Comparison of ENCODE assay signal across 30 cellular contexts in genomic region chr2:6213056-6213780, GRCh38.
"Had no signal": no experiment of that assay in that cellular context is flagged by ENCODE, and none has a peak within 500 bp of the region (broad histone marks: within the 10 kb centered on the region; RNA-seq: fewer than 3 reads in every experiment).

No MANE protein-coding gene starts in this region.

- FAIRE-seq: colon had no signal

- H3K27me3 ChIP-seq: adrenal gland, body of pancreas, esophagus squamous epithelium had no signal

- H3K4me3 ChIP-seq: adrenal gland, body of pancreas, esophagus squamous epithelium, gastroesophageal sphincter had no signal

- H3K4me3 Mint-ChIP-seq: activated B cell treated with CpG ODN at 0.5 μM for 24 hours; activated CD4-positive, alpha-beta memory T cell treated with anti-CD3 and anti-CD28 coated beads for 36 hours; activated CD4-positive, alpha-beta T cell treated with anti-CD3 and anti-CD28 coated beads, Interleukin-2, amount 10 ng/mL, durations not matched to agents 24 days and 14 days; activated CD8-positive, alpha-beta memory T cell treated with anti-CD3 and anti-CD28 coated beads, Interleukin-2, amount 10 ng/mL, durations not matched to agents 7 days and 5 days; activated CD8-positive, alpha-beta T cell treated with anti-CD3 and anti-CD28 coated beads, Interleukin-2, amount 10 ng/mL, durations not matched to agents 7 days and 5 days; activated naive CD4-positive, alpha-beta T cell treated with anti-CD3 and anti-CD28 coated beads for 36 hours; activated naive CD4-positive, alpha-beta T cell treated with anti-CD3 and anti-CD28 coated beads, Interleukin-2, amount 50 U/mL, for 24 hours; activated naive CD8-positive, alpha-beta T cell treated with anti-CD3 and anti-CD28 coated beads for 36 hours; activated naive CD8-positive, alpha-beta T cell treated with anti-CD3 and anti-CD28 coated beads, Interleukin-2, amount 50 U/mL, for 24 hours; activated T-helper 1 cell treated with anti-CD3 and anti-CD28 coated beads, Interleukin-12 subunit alpha, Interleukin-12 subunit beta, Interleukin-2, Interleukin-4 antibody, amounts not matched to agents 30 ng/mL and 10 ng/mL and 1 ng/mL, durations not matched to agents 14 hours and 24 hours and 36 hours; effector memory CD8-positive, alpha-beta T cell had no signal

- H3K27ac Mint-ChIP-seq: activated B cell treated with CpG ODN at 0.5 μM for 24 hours; activated CD4-positive, alpha-beta memory T cell treated with anti-CD3 and anti-CD28 coated beads for 36 hours; activated CD4-positive, alpha-beta T cell treated with anti-CD3 and anti-CD28 coated beads, Interleukin-2, amount 10 ng/mL, durations not matched to agents 24 days and 14 days; activated CD8-positive, alpha-beta memory T cell treated with anti-CD3 and anti-CD28 coated beads, Interleukin-2, amount 10 ng/mL, durations not matched to agents 7 days and 5 days; activated CD8-positive, alpha-beta T cell treated with anti-CD3 and anti-CD28 coated beads, Interleukin-2, amount 10 ng/mL, durations not matched to agents 7 days and 5 days; activated naive CD4-positive, alpha-beta T cell treated with anti-CD3 and anti-CD28 coated beads for 36 hours; activated naive CD4-positive, alpha-beta T cell treated with anti-CD3 and anti-CD28 coated beads, Interleukin-2, amount 50 U/mL, for 24 hours; activated naive CD8-positive, alpha-beta T cell treated with anti-CD3 and anti-CD28 coated beads for 36 hours; activated naive CD8-positive, alpha-beta T cell treated with anti-CD3 and anti-CD28 coated beads, Interleukin-2, amount 50 U/mL, for 24 hours; activated T-helper 1 cell treated with anti-CD3 and anti-CD28 coated beads, Interleukin-12 subunit alpha, Interleukin-12 subunit beta, Interleukin-2, Interleukin-4 antibody, amounts not matched to agents 30 ng/mL and 10 ng/mL and 1 ng/mL, durations not matched to agents 14 hours and 24 hours and 36 hours; activated T-helper 2 cell treated with anti-CD3 and anti-CD28 coated beads, Interferon-gamma antibody, Interleukin-2, Interleukin-4, amounts not matched to agents 10 μg/mL and 5 μg/mL and 100 μg/mL, durations not matched to agents 14 hours and 24 hours and 36 hours; effector memory CD8-positive, alpha-beta T cell had no signal

- H3K4me1 ChIP-seq: adrenal gland, esophagus squamous epithelium, gastroesophageal sphincter had no signal

- H3K4me1 Mint-ChIP-seq: activated CD4-positive, alpha-beta T cell treated with anti-CD3 and anti-CD28 coated beads, Interleukin-2, amount 10 ng/mL, durations not matched to agents 24 days and 14 days; activated CD8-positive, alpha-beta memory T cell treated with anti-CD3 and anti-CD28 coated beads, Interleukin-2, amount 10 ng/mL, durations not matched to agents 7 days and 5 days; activated naive CD4-positive, alpha-beta T cell treated with anti-CD3 and anti-CD28 coated beads, Interleukin-2, amount 50 U/mL, for 24 hours; activated naive CD8-positive, alpha-beta T cell treated with anti-CD3 and anti-CD28 coated beads for 36 hours; activated naive CD8-positive, alpha-beta T cell treated with anti-CD3 and anti-CD28 coated beads, Interleukin-2, amount 50 U/mL, for 24 hours had no signal

- H3K27me3 Mint-ChIP-seq: activated B cell treated with CpG ODN at 0.5 μM for 24 hours; activated CD4-positive, alpha-beta memory T cell treated with anti-CD3 and anti-CD28 coated beads for 36 hours; activated CD4-positive, alpha-beta T cell treated with anti-CD3 and anti-CD28 coated beads, Interleukin-2, amount 10 ng/mL, durations not matched to agents 24 days and 14 days; activated CD8-positive, alpha-beta memory T cell treated with anti-CD3 and anti-CD28 coated beads, Interleukin-2, amount 10 ng/mL, durations not matched to agents 7 days and 5 days; activated naive CD4-positive, alpha-beta T cell treated with anti-CD3 and anti-CD28 coated beads, Interleukin-2, amount 50 U/mL, for 24 hours; activated naive CD8-positive, alpha-beta T cell treated with anti-CD3 and anti-CD28 coated beads for 36 hours; activated naive CD8-positive, alpha-beta T cell treated with anti-CD3 and anti-CD28 coated beads, Interleukin-2, amount 50 U/mL, for 24 hours; effector memory CD8-positive, alpha-beta T cell had no signal

- H3K36me3 Mint-ChIP-seq: activated CD4-positive, alpha-beta memory T cell treated with anti-CD3 and anti-CD28 coated beads for 36 hours; activated CD8-positive, alpha-beta memory T cell treated with anti-CD3 and anti-CD28 coated beads, Interleukin-2, amount 10 ng/mL, durations not matched to agents 7 days and 5 days; activated naive CD8-positive, alpha-beta T cell treated with anti-CD3 and anti-CD28 coated beads for 36 hours had no signal

- H3K36me3 ChIP-seq: adrenal gland, esophagus squamous epithelium, gastroesophageal sphincter had no signal

- H3K27ac ChIP-seq: adrenal gland, body of pancreas, epithelial cell of prostate, esophagus squamous epithelium, gastroesophageal sphincter had no signal

- H3K9me3 ChIP-seq: adrenal gland, body of pancreas, gastroesophageal sphincter had no signal

- H3K9me3 Mint-ChIP-seq: activated B cell treated with CpG ODN at 0.5 μM for 24 hours; activated CD4-positive, alpha-beta T cell treated with anti-CD3 and anti-CD28 coated beads, Interleukin-2, amount 10 ng/mL, durations not matched to agents 24 days and 14 days; activated naive CD4-positive, alpha-beta T cell treated with anti-CD3 and anti-CD28 coated beads for 36 hours; activated naive CD8-positive, alpha-beta T cell treated with anti-CD3 and anti-CD28 coated beads for 36 hours; activated naive CD8-positive, alpha-beta T cell treated with anti-CD3 and anti-CD28 coated beads, Interleukin-2, amount 50 U/mL, for 24 hours; activated T-helper 1 cell treated with anti-CD3 and anti-CD28 coated beads, Interleukin-12 subunit alpha, Interleukin-12 subunit beta, Interleukin-2, Interleukin-4 antibody, amounts not matched to agents 30 ng/mL and 10 ng/mL and 1 ng/mL, durations not matched to agents 14 hours and 24 hours and 36 hours had no signal

- DNase-seq: activated B cell treated with CpG ODN at 0.5 μM for 24 hours; activated CD4-positive, alpha-beta memory T cell treated with anti-CD3 and anti-CD28 coated beads for 36 hours; activated CD4-positive, alpha-beta T cell treated with anti-CD3 and anti-CD28 coated beads, Interleukin-2, amount 10 ng/mL, durations not matched to agents 24 days and 14 days; activated CD8-positive, alpha-beta memory T cell treated with anti-CD3 and anti-CD28 coated beads, Interleukin-2, amount 10 ng/mL, durations not matched to agents 7 days and 5 days; activated CD8-positive, alpha-beta memory T cell treated with anti-CD3 and anti-CD28 coated beads, Interleukin-2, amount 50 U/mL, for 4 hours; activated CD8-positive, alpha-beta T cell treated with anti-CD3 and anti-CD28 coated beads, Interleukin-2, amount 10 ng/mL, durations not matched to agents 7 days and 5 days; activated effector memory CD4-positive, alpha-beta T cell treated with anti-CD3 and anti-CD28 coated beads, Interleukin-2, amount 50 U/mL, for 16 hours; activated naive CD4-positive, alpha-beta T cell treated with anti-CD3 and anti-CD28 coated beads for 36 hours; activated naive CD8-positive, alpha-beta T cell treated with anti-CD3 and anti-CD28 coated beads for 36 hours; activated naive CD8-positive, alpha-beta T cell treated with anti-CD3 and anti-CD28 coated beads, Interleukin-2, amount 50 U/mL, for 24 hours; activated T-cell treated with anti-CD3 and anti-CD28 coated beads, Interleukin-2, amount 50 U/mL, for 1 hour; activated T-cell treated with anti-CD3 and anti-CD28 coated beads, Interleukin-2, amount 50 U/mL, for 48 hours; adrenal gland; amygdala; aorta; body of pancreas; caudate nucleus; cortex of kidney; dermis blood vessel endothelial cell; effector CD4-positive, alpha-beta T cell; effector memory CD8-positive, alpha-beta T cell; esophagus squamous epithelium; foreskin melanocyte; T-helper 2 cell had no signal
